Comparison of ENCODE assay signal across 8 cellular contexts in the genomic region with DNA sequence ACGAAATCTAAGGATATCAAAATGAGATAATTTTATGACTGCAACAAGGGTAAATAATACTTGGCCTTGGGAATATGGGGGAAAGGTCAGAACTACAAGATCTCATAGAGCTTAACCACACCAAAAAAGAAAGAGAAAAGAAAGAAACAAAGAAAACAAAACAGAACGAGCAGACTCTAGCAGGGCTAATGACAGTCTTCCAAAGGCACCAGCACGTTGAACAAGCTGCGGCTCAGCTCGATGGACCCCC. TPM values are rescaled to one million over a fixed set of nuclear protein-coding genes. Genes with fewer than 3 reads are reported as not detected.
DNase-seq lines count a peak whose midpoint lies in the region; ATAC-seq lines count a peak whose summit lies in the region.

No MANE protein-coding gene starts in this region.

- no peak for DNase-seq in activated T-cell treated with anti-CD3 and anti-CD28 coated beads, Interleukin-2, amount 50 U/mL, for 24 hours
- DNase-seq in activated T-cell treated with anti-CD3 and anti-CD28 coated beads, Interleukin-2, amount 50 U/mL, for 1 hour, result no peak
- DNase-seq in iris pigment epithelial cell (ENCODE audit: low read depth) (peak; percentile 16), AG08396 (ENCODE audit: low spot score) (no peak), GM19238 (ENCODE audit: insufficient read length, low spot score) (no peak), middle frontal gyrus (ENCODE audit: extremely low spot score, low spot score) (no peak)

- peak overlapping the region; percentile 84 for H3K4me3 Mint-ChIP-seq in activated T-cell treated with anti-CD3 and anti-CD28 coated beads, Interleukin-2, amount 50 U/mL, for 24 hours
- peak overlapping the region; percentile 98 for H3K4me3 Mint-ChIP-seq in activated T-helper 17 cell treated with anti-CD3 and anti-CD28 coated beads, Interleukin-2, amount 50 U/mL, for 72 hours

- H3K4me1 ChIP-seq in subcutaneous abdominal adipose tissue (ENCODE audit: control insufficient read depth in 5 of 5, insufficient read depth in 5 of 5, low read length in 5 of 5), result peaks cover 0 to 27% (median 21%) of the 10 kb centered on the region in 5 donors

- H3K4me3 ChIP-seq in subcutaneous abdominal adipose tissue (ENCODE audit: low read depth in 1 of 5, low read length in 5 of 5), result peak overlapping the region; percentile 77 to 88 (median 84)

- H3K9me3 Mint-ChIP-seq in activated T-cell treated with anti-CD3 and anti-CD28 coated beads, Interleukin-2, amount 50 U/mL, for 24 hours, result no peaks in the 10 kb centered on the region
- H3K9me3 Mint-ChIP-seq in activated T-helper 17 cell treated with anti-CD3 and anti-CD28 coated beads, Interleukin-2, amount 50 U/mL, for 72 hours, result no peaks in the 10 kb centered on the region

- no peak for ATAC-seq in activated T-helper 17 cell treated with anti-CD3 and anti-CD28 coated beads, Interleukin-2, amount 50 U/mL, for 72 hours (replicated peaks)

- H3K27me3 Mint-ChIP-seq in activated T-cell treated with anti-CD3 and anti-CD28 coated beads, Interleukin-2, amount 50 U/mL, for 24 hours, result no peaks in the 10 kb centered on the region
- H3K27me3 Mint-ChIP-seq in activated T-helper 17 cell treated with anti-CD3 and anti-CD28 coated beads, Interleukin-2, amount 50 U/mL, for 72 hours, result no peaks in the 10 kb centered on the region

- no peaks in the 10 kb centered on the region for H3K9me3 ChIP-seq in subcutaneous abdominal adipose tissue (ENCODE audit: control insufficient read depth in 5 of 5, low read length in 5 of 5)

- H3K9ac ChIP-seq in subcutaneous abdominal adipose tissue (ENCODE audit: low read length in 5 of 5), result peak overlapping the region; percentile 75 to 96 (median 91)

- peak overlapping the region; percentile 97 for H3K27ac ChIP-seq in subcutaneous abdominal adipose tissue (ENCODE audit: low read depth, low read length)

- peak overlapping the region; percentile 87 for H3K27ac Mint-ChIP-seq in activated T-cell treated with anti-CD3 and anti-CD28 coated beads, Interleukin-2, amount 50 U/mL, for 24 hours
- H3K27ac Mint-ChIP-seq in activated T-helper 17 cell treated with anti-CD3 and anti-CD28 coated beads, Interleukin-2, amount 50 U/mL, for 72 hours, result peak overlapping the region; percentile 95

- peaks cover 25% of the 10 kb centered on the region for H3K36me3 Mint-ChIP-seq in activated T-cell treated with anti-CD3 and anti-CD28 coated beads, Interleukin-2, amount 50 U/mL, for 24 hours (ENCODE audit: low read depth)
- peaks cover 15% of the 10 kb centered on the region for H3K36me3 Mint-ChIP-seq in activated T-helper 17 cell treated with anti-CD3 and anti-CD28 coated beads, Interleukin-2, amount 50 U/mL, for 72 hours (ENCODE audit: low read depth)

- H3K27me3 ChIP-seq in subcutaneous abdominal adipose tissue (ENCODE audit: control insufficient read depth in 5 of 5, insufficient read depth in 4 of 5, low read length in 5 of 5), result no peaks in the 10 kb centered on the region

- peaks cover 52% of the 10 kb centered on the region for H3K4me1 Mint-ChIP-seq in activated T-cell treated with anti-CD3 and anti-CD28 coated beads, Interleukin-2, amount 50 U/mL, for 24 hours (ENCODE audit: low read depth)
- peaks cover 11% of the 10 kb centered on the region for H3K4me1 Mint-ChIP-seq in activated T-helper 17 cell treated with anti-CD3 and anti-CD28 coated beads, Interleukin-2, amount 50 U/mL, for 72 hours

- H3K36me3 ChIP-seq in subcutaneous abdominal adipose tissue (ENCODE audit: control insufficient read depth in 5 of 5, insufficient read depth in 5 of 5, low read length in 5 of 5), result no peaks in the 10 kb centered on the region

RNA-seq across cellular contexts. Expression of a gene that starts 0.7 kb away (rescaled TPM):
- 10 to 100 TPM; 28.5 to 31.2 TPM for total RNA-seq in activated T-helper 17 cell treated with anti-CD3 and anti-CD28 coated beads, Interleukin-2, amount 50 U/mL, for 72 hours

RNA-seq across cellular contexts. Expression of a gene that starts 52.4 kb away (rescaled TPM):
- total RNA-seq in activated T-helper 17 cell treated with anti-CD3 and anti-CD28 coated beads, Interleukin-2, amount 50 U/mL, for 72 hours, result 10 to 100 TPM; 18.9 to 38.2 TPM
